8 cellular contexts compared by ENCODE assay signal in the genomic region with DNA sequence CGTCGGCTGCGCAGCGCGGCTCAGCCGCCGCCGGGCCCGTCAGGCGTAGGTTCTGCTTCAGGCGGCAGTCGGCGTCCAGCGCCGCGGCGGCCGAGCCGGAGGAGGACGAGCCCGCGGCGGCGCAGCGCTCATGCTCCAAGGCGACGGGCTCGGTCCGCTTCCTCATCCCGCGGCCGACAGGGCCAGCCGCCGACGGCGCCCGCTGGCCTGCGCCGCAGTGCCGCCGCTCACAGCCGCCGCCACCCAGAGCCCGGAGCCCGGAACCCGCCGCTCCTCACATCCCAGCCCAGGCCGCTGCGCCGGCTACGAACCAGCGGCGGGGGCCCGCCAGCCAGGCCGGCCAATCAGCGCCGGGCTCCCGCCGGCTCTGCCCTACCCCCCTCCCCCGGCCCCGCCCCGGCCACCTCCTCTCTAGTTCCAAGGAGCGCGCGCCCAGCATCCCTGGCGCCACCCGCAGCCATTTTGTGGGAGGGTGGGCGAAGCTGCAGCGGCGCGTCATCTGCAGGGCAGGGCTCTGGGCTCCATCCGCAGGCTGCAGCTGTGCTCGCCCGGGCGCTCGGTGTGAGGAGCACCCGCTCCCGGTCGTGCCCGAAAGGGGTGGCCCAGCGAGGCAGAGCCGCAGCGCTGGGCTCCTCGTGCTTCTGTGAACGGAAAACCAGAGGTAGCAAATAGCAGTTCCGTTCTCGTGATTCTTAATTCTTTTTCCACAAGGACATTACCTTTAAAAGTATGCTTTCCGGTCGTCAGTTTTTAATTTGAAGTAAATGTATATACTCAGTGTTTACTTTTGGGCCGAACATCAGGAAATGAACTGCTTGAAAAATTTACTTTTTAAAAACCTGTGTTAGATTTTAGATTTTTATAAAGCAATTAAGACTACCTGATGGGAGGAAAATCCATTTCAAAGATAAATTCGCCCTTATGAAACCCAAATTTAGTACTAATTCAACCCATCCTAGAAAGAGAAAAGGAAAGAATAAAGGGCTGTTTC. TPM values are rescaled to one million over a fixed set of nuclear protein-coding genes. Genes with fewer than 3 reads are reported as not detected.
DNase-seq lines count a peak whose midpoint lies in the region; ATAC-seq and TF ChIP-seq lines count a peak whose summit lies in the region.

A gene (minus strand): TSS at position 298 of the 991 bp plus-strand sequence. CDS start 132 bp downstream, at position 166.

- H3K9me3 Mint-ChIP-seq in activated T-cell treated with anti-CD3 and anti-CD28 coated beads, Interleukin-2, amount 50 U/mL, for 4 hours, result no peaks in the 10 kb centered on the region

- intact Hi-C loops in Panc1 (cut with micrococcal nuclease; ENCODE audit: unreplicated experiment), result no loop called here

- peaks cover 16% of the 10 kb centered on the region for H3K4me1 ChIP-seq in KMS-11 (ENCODE audit: low read depth, poor library complexity, severe bottlenecking)
- peaks cover 26% of the 10 kb centered on the region for H3K4me1 ChIP-seq in Panc1 (ENCODE audit: control insufficient read depth, insufficient read depth, low read length)
- peaks cover 8% of the 10 kb centered on the region for H3K4me1 ChIP-seq in muscle layer of colon (ENCODE audit: insufficient read depth, low read length)

- in situ Hi-C loops in Panc1 (cut with HindIII; ENCODE audit: low pct_unique_long_range_greater_than_20kb, low sequenced_read_pairs), result no loop called here

- no peaks in the 10 kb centered on the region for H3K36me3 ChIP-seq in KMS-11 (ENCODE audit: insufficient read depth)
- peaks cover 2% of the 10 kb centered on the region; the same call in 1 of the 2 replicates for H3K36me3 ChIP-seq in Panc1 (ENCODE audit: control insufficient read depth, insufficient read depth, low read length)
- H3K36me3 ChIP-seq in muscle layer of colon (ENCODE audit: insufficient read depth, low read length), result no peaks in the 10 kb centered on the region

- TF ChIP-seq CTCF in KMS-11 (conservative IDR thresholded peaks at IDR 0.05; ENCODE audit: low read depth, low read length) (no peak), Panc1 (IDR thresholded peaks at IDR 0.05) (no peak)

- POLR2A ChIA-PET in Panc1 (lab: Charles Lee), result interaction anchor here (0.6 to 0.7 kb wide), 3 partner anchors 44 to 159 kb away, joined by 3 to 8 read pairs (median 4); no protein-coding TSS in a partner anchor

- H3K79me2 ChIP-seq in KMS-11 (ENCODE audit: insufficient read depth, low read depth), result peaks cover 42% of the 10 kb centered on the region

- H3K27ac ChIP-seq in KMS-11 (peak within 1 kb of the TSS; percentile 61), Panc1 (ENCODE audit: low read length) (peak within 1 kb of the TSS; percentile 95), muscle layer of colon (ENCODE audit: low read depth, low read length) (peak within 1 kb of the TSS; percentile 88)

- TSS peak; percentile 97 for BruUV-seq in Panc1 (replicated peaks; lab: Mats Ljungman, UMichigan)

- peak within 1 kb of the TSS; percentile 82 for H3K4me2 ChIP-seq in KMS-11

- H3K27me3 ChIP-seq in KMS-11 (ENCODE audit: insufficient read depth, low read depth), result no peaks in the 10 kb centered on the region
- H3K27me3 ChIP-seq in Panc1 (ENCODE audit: control insufficient read depth, insufficient read depth, low read length), result no peaks in the 10 kb centered on the region
- H3K27me3 ChIP-seq in muscle layer of colon (ENCODE audit: control insufficient read depth in 1 of 2, insufficient read depth in 2 of 2, low read length in 2 of 2), result no peaks in the 10 kb centered on the region

- CTCF ChIA-PET in Panc1 (lab: Charles Lee), result interaction anchor here (0.9 kb wide), 1 partner anchor 76 kb away, joined by 4 read pairs; no protein-coding TSS in a partner anchor

- H3K27me3 Mint-ChIP-seq in activated T-cell treated with anti-CD3 and anti-CD28 coated beads, Interleukin-2, amount 50 U/mL, for 4 hours (ENCODE audit: low read depth), result no peaks in the 10 kb centered on the region

- ATAC-seq in GM21786 (IDR thresholded peaks at IDR 0.05; ENCODE audit: unreplicated experiment) (peak; percentile 81), Panc1 (peak; percentile 96), esophagus mucosa (peak; percentile 98)
- peak; percentile 95 to 97 for ATAC-seq in activated T-cell treated with anti-CD3 and anti-CD28 coated beads, Interleukin-2, amount 50 U/mL, for 4 hours

- H3K9ac ChIP-seq in KMS-11 (peak within 1 kb of the TSS; percentile 51; the same call in 1 of the 2 replicates), muscle layer of colon (ENCODE audit: low read length) (peak within 1 kb of the TSS; percentile 44)

- peak within 1 kb of the TSS; percentile 38 for H2AFZ ChIP-seq in KMS-11 (ENCODE audit: low read depth)

- peak within 1 kb of the TSS; percentile 85 for H3K4me3 Mint-ChIP-seq in activated T-cell treated with anti-CD3 and anti-CD28 coated beads, Interleukin-2, amount 50 U/mL, for 4 hours

- H3K9me3 ChIP-seq in Panc1 (ENCODE audit: control insufficient read depth, insufficient read depth, low read depth, low read length) (no peaks in the 10 kb centered on the region), muscle layer of colon (ENCODE audit: low read length) (no peaks in the 10 kb centered on the region)

- no peaks in the 10 kb centered on the region for H4K20me1 ChIP-seq in KMS-11 (ENCODE audit: insufficient read depth)

- H3K36me3 Mint-ChIP-seq in activated T-cell treated with anti-CD3 and anti-CD28 coated beads, Interleukin-2, amount 50 U/mL, for 4 hours (ENCODE audit: insufficient read depth), result peaks cover 3% of the 10 kb centered on the region

- peaks cover 13% of the 10 kb centered on the region for H3K4me1 Mint-ChIP-seq in activated T-cell treated with anti-CD3 and anti-CD28 coated beads, Interleukin-2, amount 50 U/mL, for 4 hours (ENCODE audit: low read depth)

- peak; percentile 84 for DNase-seq in DMS79 treated with DMSO at 0.1 percent for 48 hours (lab: John Stamatoyannopoulos, UW)
- no peak for DNase-seq in Panc1 (ENCODE audit: low read depth, low spot score)
- peak; percentile 93 for DNase-seq in activated T-cell treated with anti-CD3 and anti-CD28 coated beads, Interleukin-2, amount 50 U/mL, for 4 hours
- DNase-seq in stimulated activated CD8-positive, alpha-beta memory T cell treated with anti-CD3 and anti-CD28 coated beads, Interleukin-7, amount 100 ng/mL, for 1 hour (ENCODE audit: low read depth in 2 of 2), result peak; percentile 83

- H3K4me3 ChIP-seq in KMS-11 (IDR thresholded peaks at IDR 0.05; ENCODE audit: insufficient read depth, low read depth, low read length) (no peak within 1 kb of the TSS), Panc1 (ENCODE audit: low read depth in 2 of 2, low read length in 2 of 2) (peak within 1 kb of the TSS; percentile 88 to 89), muscle layer of colon (ENCODE audit: low read depth in 1 of 2, low read length in 2 of 2) (peak within 1 kb of the TSS; percentile 62 to 94)

RNA-seq across cellular contexts. Expression of the gene that starts here (rescaled TPM):
- total RNA-seq in Panc1 (2021; ENCODE audit: unreplicated experiment) (90.9 TPM), esophagus mucosa (29.4 TPM)
- 116 TPM for polyA plus RNA-seq in Panc1 (2012; ENCODE audit: insufficient read length)
- total RNA-seq in activated T-cell treated with anti-CD3 and anti-CD28 coated beads, Interleukin-2, amount 50 U/mL, for 4 hours, result 10 to 100 TPM; 21.9 to 22.6 (median 22.3) TPM
